ENCODE assay signal across 1 cellular context in the genomic region with DNA sequence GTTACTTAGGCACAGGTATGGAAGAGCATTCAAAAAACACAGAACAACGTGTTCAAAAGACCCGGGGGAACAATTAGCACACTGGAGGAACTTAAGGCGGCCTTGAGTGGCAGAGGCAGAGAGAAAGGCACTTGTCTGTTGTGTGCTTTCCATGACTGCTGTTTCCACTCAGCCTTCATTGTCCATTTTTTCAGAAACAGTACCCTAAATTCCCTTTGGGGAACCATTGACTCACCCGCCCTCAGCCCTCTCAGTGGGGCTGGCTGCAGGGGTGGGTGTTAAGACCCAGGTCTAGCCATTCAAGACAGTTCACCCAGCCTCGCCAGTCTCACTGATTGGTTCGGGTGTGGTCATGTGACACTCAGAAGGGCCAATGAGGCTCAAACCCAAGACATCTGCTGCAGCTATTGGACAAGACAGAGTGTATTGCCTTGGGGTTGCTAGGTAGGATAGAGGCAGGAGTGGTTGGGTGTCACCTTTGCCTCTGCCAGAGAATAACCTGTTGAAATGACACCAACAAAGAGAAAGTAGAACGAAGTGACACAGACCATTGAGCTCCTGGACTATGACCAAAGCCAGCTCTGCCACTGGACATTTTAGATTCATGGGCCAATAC.
A peak's percentile ranks its signal among the peaks of the same experiment; 100 is the strongest.
TF ChIP-seq lines count a peak whose summit lies in the region.

No MANE protein-coding gene starts in this region.

TF ChIP-seq in GM12878, 131 proteins besides CTCF, POLR2A, EP300 and RAD21 (continued from another document):
- TF ChIP-seq, protein P1, sequence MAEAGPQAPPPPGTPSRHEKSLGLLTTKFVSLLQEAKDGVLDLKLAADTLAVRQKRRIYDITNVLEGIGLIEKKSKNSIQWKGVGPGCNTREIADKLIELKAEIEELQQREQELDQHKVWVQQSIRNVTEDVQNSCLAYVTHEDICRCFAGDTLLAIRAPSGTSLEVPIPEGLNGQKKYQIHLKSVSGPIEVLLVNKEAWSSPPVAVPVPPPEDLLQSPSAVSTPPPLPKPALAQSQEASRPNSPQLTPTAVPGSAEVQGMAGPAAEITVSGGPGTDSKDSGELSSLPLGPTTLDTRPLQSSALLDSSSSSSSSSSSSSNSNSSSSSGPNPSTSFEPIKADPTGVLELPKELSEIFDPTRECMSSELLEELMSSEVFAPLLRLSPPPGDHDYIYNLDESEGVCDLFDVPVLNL (IDR thresholded peaks at IDR 0.05; ENCODE audit: low read depth, low read length), result no peak
- TF ChIP-seq STAT3 (IDR thresholded peaks at IDR 0.05; ENCODE audit: low read depth, low read length) (no peak), USF2 (IDR thresholded peaks at IDR 0.05; ENCODE audit: borderline replicate concordance, low read depth, low read length) (peak; percentile 81), ZNF217 (IDR thresholded peaks at IDR 0.05) (no peak), ZBTB40 (IDR thresholded peaks at IDR 0.05; ENCODE audit: borderline replicate concordance) (no peak), USF1 (IDR thresholded peaks at IDR 0.05; ENCODE audit: borderline replicate concordance, extremely low read length, insufficient read depth, low read depth, low read length) (peak; percentile 91), ZBED1 (IDR thresholded peaks at IDR 0.05; ENCODE audit: borderline replicate concordance) (no peak), CHD4 (IDR thresholded peaks at IDR 0.05) (no peak), NR2C2 (IDR thresholded peaks at IDR 0.05; ENCODE audit: borderline replicate concordance, control insufficient read depth, insufficient read length, low read depth) (no peak), NR2C1 (IDR thresholded peaks at IDR 0.05) (no peak), SMAD1 (IDR thresholded peaks at IDR 0.05; ENCODE audit: low read depth, partially characterized antibody) (no peak), IRF4 (IDR thresholded peaks at IDR 0.05; ENCODE audit: low read depth, low read length) (0 out of 2 replicates have a peak, but pooled peaks have one; percentile 21), MTA2 (IDR thresholded peaks at IDR 0.05; ENCODE audit: low read depth) (no peak), ZNF207 (IDR thresholded peaks at IDR 0.05; ENCODE audit: borderline replicate concordance) (no peak), STAT1 (conservative IDR thresholded peaks at IDR 0.05) (no peak), HSF1 (IDR thresholded peaks at IDR 0.05; ENCODE audit: low read depth, low read length) (no peak), WRNIP1 (IDR thresholded peaks at IDR 0.05; ENCODE audit: borderline replicate concordance, low read depth, low read length) (no peak), POLR2AphosphoS2 (IDR thresholded peaks at IDR 0.05; ENCODE audit: low read depth, low read length) (no peak), PML (IDR thresholded peaks at IDR 0.05; ENCODE audit: low read length) (no peak), EZH2 (IDR thresholded peaks at IDR 0.05; ENCODE audit: borderline replicate concordance, control insufficient read depth, low read depth, low read length) (no peak), SREBF1 (IDR thresholded peaks at IDR 0.05; ENCODE audit: low read length) (no peak), TCF7 (IDR thresholded peaks at IDR 0.05; ENCODE audit: borderline replicate concordance) (no peak), BCL3 (IDR thresholded peaks at IDR 0.05; ENCODE audit: borderline replicate concordance, insufficient read depth, low read depth, low read length, poor library complexity, severe bottlenecking) (no peak)
- TF ChIP-seq, protein P2, sequence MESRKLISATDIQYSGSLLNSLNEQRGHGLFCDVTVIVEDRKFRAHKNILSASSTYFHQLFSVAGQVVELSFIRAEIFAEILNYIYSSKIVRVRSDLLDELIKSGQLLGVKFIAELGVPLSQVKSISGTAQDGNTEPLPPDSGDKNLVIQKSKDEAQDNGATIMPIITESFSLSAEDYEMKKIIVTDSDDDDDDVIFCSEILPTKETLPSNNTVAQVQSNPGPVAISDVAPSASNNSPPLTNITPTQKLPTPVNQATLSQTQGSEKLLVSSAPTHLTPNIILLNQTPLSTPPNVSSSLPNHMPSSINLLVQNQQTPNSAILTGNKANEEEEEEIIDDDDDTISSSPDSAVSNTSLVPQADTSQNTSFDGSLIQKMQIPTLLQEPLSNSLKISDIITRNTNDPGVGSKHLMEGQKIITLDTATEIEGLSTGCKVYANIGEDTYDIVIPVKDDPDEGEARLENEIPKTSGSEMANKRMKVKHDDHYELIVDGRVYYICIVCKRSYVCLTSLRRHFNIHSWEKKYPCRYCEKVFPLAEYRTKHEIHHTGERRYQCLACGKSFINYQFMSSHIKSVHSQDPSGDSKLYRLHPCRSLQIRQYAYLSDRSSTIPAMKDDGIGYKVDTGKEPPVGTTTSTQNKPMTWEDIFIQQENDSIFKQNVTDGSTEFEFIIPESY (IDR thresholded peaks at IDR 0.05), result no peak
- TF ChIP-seq, protein P3, sequence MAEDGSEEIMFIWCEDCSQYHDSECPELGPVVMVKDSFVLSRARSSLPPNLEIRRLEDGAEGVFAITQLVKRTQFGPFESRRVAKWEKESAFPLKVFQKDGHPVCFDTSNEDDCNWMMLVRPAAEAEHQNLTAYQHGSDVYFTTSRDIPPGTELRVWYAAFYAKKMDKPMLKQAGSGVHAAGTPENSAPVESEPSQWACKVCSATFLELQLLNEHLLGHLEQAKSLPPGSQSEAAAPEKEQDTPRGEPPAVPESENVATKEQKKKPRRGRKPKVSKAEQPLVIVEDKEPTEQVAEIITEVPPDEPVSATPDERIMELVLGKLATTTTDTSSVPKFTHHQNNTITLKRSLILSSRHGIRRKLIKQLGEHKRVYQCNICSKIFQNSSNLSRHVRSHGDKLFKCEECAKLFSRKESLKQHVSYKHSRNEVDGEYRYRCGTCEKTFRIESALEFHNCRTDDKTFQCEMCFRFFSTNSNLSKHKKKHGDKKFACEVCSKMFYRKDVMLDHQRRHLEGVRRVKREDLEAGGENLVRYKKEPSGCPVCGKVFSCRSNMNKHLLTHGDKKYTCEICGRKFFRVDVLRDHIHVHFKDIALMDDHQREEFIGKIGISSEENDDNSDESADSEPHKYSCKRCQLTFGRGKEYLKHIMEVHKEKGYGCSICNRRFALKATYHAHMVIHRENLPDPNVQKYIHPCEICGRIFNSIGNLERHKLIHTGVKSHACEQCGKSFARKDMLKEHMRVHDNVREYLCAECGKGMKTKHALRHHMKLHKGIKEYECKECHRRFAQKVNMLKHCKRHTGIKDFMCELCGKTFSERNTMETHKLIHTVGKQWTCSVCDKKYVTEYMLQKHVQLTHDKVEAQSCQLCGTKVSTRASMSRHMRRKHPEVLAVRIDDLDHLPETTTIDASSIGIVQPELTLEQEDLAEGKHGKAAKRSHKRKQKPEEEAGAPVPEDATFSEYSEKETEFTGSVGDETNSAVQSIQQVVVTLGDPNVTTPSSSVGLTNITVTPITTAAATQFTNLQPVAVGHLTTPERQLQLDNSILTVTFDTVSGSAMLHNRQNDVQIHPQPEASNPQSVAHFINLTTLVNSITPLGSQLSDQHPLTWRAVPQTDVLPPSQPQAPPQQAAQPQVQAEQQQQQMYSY (CRISPR knock-in tag; IDR thresholded peaks at IDR 0.05), result no peak
